Comparison of ENCODE assay signal across 31 cellular contexts in the genomic region with DNA sequence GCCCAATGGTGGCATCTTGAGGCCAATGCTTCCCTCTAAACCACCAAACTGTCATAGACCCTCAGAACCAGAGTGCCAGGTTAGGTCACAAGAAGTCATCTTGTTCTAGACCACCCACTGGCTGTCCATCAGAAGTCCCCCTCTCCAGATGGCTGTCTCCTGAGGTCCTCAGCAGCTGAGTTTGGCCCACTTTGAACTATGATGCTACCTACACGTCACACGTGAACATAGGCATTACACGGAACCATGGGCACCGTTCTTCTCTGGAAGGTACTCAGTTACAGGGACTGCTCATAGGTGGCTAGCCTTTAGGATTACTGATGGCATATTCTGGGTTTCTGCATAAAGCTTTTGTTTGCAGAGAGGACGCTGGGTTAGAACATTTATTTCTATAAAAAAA.
"Had no signal": no experiment of that assay in that cellular context is flagged by ENCODE, and none has a peak within 500 bp of the region (broad histone marks: within the 10 kb centered on the region; RNA-seq: fewer than 3 reads in every experiment).

No MANE protein-coding gene starts in this region.

- H3K27me3 ChIP-seq: Peyer's patch had no signal

- H3K36me3 ChIP-seq: Peyer's patch had no signal

- ATAC-seq: activated naive CD4-positive, alpha-beta T cell treated with anti-CD3 and anti-CD28 coated beads, Interleukin-2, amount 50 U/mL, for 72 hours; activated T-cell treated with anti-CD3 and anti-CD28 coated beads, Interleukin-2, amount 50 U/mL, for 4 hours; PC-3 had no signal

- H3K27ac ChIP-seq: Peyer's patch, VCaP had no signal

- DNase-seq: activated B cell treated with CpG ODN at 0.5 μM for 24 hours; activated CD4-positive, alpha-beta memory T cell treated with anti-CD3 and anti-CD28 coated beads for 36 hours; activated CD4-positive, alpha-beta T cell treated with anti-CD3 and anti-CD28 coated beads for 4 hours; activated CD4-positive, alpha-beta T cell treated with anti-CD3 and anti-CD28 coated beads, Interleukin-2, amount 50 U/mL, for 1 hour; activated CD4-positive, CD25-positive, alpha-beta regulatory T cell treated with anti-CD3 and anti-CD28 coated beads, Interleukin-2, amount 50 U/mL, for 72 hours; activated CD8-positive, alpha-beta memory T cell treated with anti-CD3 and anti-CD28 coated beads, Interleukin-2, amount 50 U/mL, for 4 hours; activated gamma-delta T cell treated with Interleukin-2 at 50 U/mL for 16 hours; activated naive CD4-positive, alpha-beta T cell treated with anti-CD3 and anti-CD28 coated beads for 36 hours; activated T-cell treated with anti-CD3 and anti-CD28 coated beads for 4 hours; activated T-cell treated with anti-CD3 and anti-CD28 coated beads, Interleukin-2, amount 50 U/mL, for 4 hours; anterior cingulate cortex; NCI-H1092 treated with DMSO at 0.1 percent for 48 hours; NCI-H1417; NCI-H146; NCI-H187; NCI-H2029 treated with DMSO at 0.1 percent for 48 hours; NCI-H2107; NCI-H2171; NCI-H510A; NCI-H526; NCI-H748 treated with DMSO at 0.1 percent for 48 hours; NK-92 treated with Interleukin-12 subunit alpha and Interleukin-12 subunit beta, amount 100 ng/mL, for 24 hours; PC-3; Peyer's patch; RPMI8226; SIG-M5; T-helper 1 cell; T-helper 2 cell; T-helper 9 cell had no signal

- H3K4me1 ChIP-seq: Peyer's patch had no signal

- H3K9me3 ChIP-seq: Peyer's patch had no signal

- H3K4me3 ChIP-seq: Peyer's patch had no signal
